In genomic region chr19:47225746-47226425, GRCh38 we compare ENCODE assay signal across 7 cellular contexts. TPM values are rescaled to one million over a fixed set of nuclear protein-coding genes. Genes with fewer than 3 reads are reported as not detected.
DNase-seq lines count a peak whose midpoint lies in the region; ATAC-seq and TF ChIP-seq lines count a peak whose summit lies in the region.

No MANE protein-coding gene starts in this region.

- H3K4me1 Mint-ChIP-seq in chondrocyte (ENCODE audit: low read depth): peaks cover 20% of the 10 kb centered on the region

- H3K4me3 Mint-ChIP-seq in chondrocyte (ENCODE audit: unreplicated experiment): peak overlapping the region; percentile 80

- ATAC-seq in GM18498 (IDR thresholded peaks at IDR 0.05; ENCODE audit: unreplicated experiment) (peak; percentile 41), HG03064 (IDR thresholded peaks at IDR 0.05; ENCODE audit: low read depth, unreplicated experiment) (peak; percentile 35)

- peak; percentile 72 for TF ChIP-seq CTCF in chondrocyte (IDR thresholded peaks at IDR 0.05)

- H3K36me3 Mint-ChIP-seq in chondrocyte (ENCODE audit: low read depth): peaks cover 10% of the 10 kb centered on the region

- no peaks in the 10 kb centered on the region for H3K27me3 Mint-ChIP-seq in chondrocyte (ENCODE audit: low read depth)

- peak; percentile 73 for DNase-seq in NCI-H226
- peak; percentile 86 for DNase-seq in activated CD4-positive, alpha-beta T cell treated with anti-CD3 and anti-CD28 coated beads for 1 hour
- no peak for DNase-seq in chondrocyte (ENCODE audit: low spot score)
- peak; percentile 90 for DNase-seq in kidney tubule cell (ENCODE audit: low spot score)
- DNase-seq in stimulated activated CD4-positive, alpha-beta T cell treated with anti-CD3 and anti-CD28 coated beads, Interleukin-15, amount 100 ng/mL, for 24 hours: peak; percentile 84

- H3K9me3 Mint-ChIP-seq in chondrocyte (ENCODE audit: low read depth): no peaks in the 10 kb centered on the region

- peak overlapping the region; percentile 96 for H3K27ac Mint-ChIP-seq in chondrocyte (ENCODE audit: unreplicated experiment)

RNA-seq across cellular contexts. Expression of gene BBC3, which starts 5.1 kb away (rescaled TPM):
- total RNA-seq in chondrocyte: 12.6 to 16.1 TPM (median 15.2 TPM) in 3 replicates

RNA-seq across cellular contexts. Expression of gene CCDC9, which starts 30.4 kb away (rescaled TPM):
- 41.3 to 62.4 TPM (median 59.4 TPM) in 3 replicates for total RNA-seq in chondrocyte

RNA-seq across cellular contexts. Expression of gene INAFM1, which starts 48.8 kb away (rescaled TPM):
- 25.6 to 31.1 TPM (median 28.8 TPM) in 3 replicates for total RNA-seq in chondrocyte
